15 cellular contexts compared by ENCODE assay signal in genomic region chr4:39686997-39687396, GRCh38. TPM values are rescaled to one million over a fixed set of nuclear protein-coding genes. Genes with fewer than 3 reads are reported as not detected.
DNase-seq lines count a peak whose midpoint lies in the region; ATAC-seq and TF ChIP-seq lines count a peak whose summit lies in the region.
"Had no signal": no experiment of that assay in that cellular context is flagged by ENCODE, and none has a peak within 500 bp of the region (broad histone marks: within the 10 kb centered on the region; RNA-seq: fewer than 3 reads in every experiment).

No MANE protein-coding gene starts in this region.

- H3K79me2 ChIP-seq in SK-N-SH (ENCODE audit: insufficient read depth) = no peaks in the 10 kb centered on the region

- H4K20me1 ChIP-seq in SK-N-SH (ENCODE audit: insufficient read depth) = no peaks in the 10 kb centered on the region

- no peak overlapping the region for H3K27ac ChIP-seq in SK-N-SH (ENCODE audit: low read depth in 2 of 2, low read length in 1 of 2)

- no peaks in the 10 kb centered on the region for H3K27me3 ChIP-seq in SK-N-SH (ENCODE audit: insufficient read depth)

- peak overlapping the region; percentile 70 for H2AFZ ChIP-seq in SK-N-SH (ENCODE audit: low read depth)

- no peak overlapping the region for H3K9ac ChIP-seq in SK-N-SH

- intact Hi-C loops in sciatic nerve (cut with DNase I) (no loop called here), head of caudate nucleus (cut with DNase I) (no loop called here)

- ATAC-seq in SK-N-SH treated with all-trans-retinoic acid at 6 μM for 48 hours (no peak), HG02973 (IDR thresholded peaks at IDR 0.05; ENCODE audit: unreplicated experiment) (no peak), sciatic nerve (no peak)
- ATAC-seq: Panc1 had no signal

- H3K4me2 ChIP-seq in SK-N-SH = no peak overlapping the region

- no peak for TF ChIP-seq EP300 in SK-N-SH (IDR thresholded peaks at IDR 0.05; ENCODE audit: borderline replicate concordance in 1 of 2, low read depth in 1 of 2, low read length in 1 of 2)

- no peak for TF ChIP-seq CTCF in SK-N-SH (IDR thresholded peaks at IDR 0.05)

- no peaks in the 10 kb centered on the region for H3K9me2 ChIP-seq in SK-N-SH

- CTCF ChIA-PET in SK-N-SH (lab: Yijun Ruan, JAX) = no interaction called here

- H3K4me1 ChIP-seq in SK-N-SH (ENCODE audit: control insufficient read depth in 1 of 2, insufficient read depth in 2 of 2, low read depth in 1 of 2, low read length in 1 of 2) = no peaks in the 10 kb centered on the region

- DNase-seq in SK-N-SH = no peak
- peak; percentile 49 for DNase-seq in NOMO-1 treated with DMSO at 0.1 percent for 48 hours (lab: John Stamatoyannopoulos, UW; ENCODE audit: unreplicated experiment)
- peak; percentile 13 for DNase-seq in fibroblast of peridontal ligament (ENCODE audit: extremely low read depth)
- DNase-seq in NCI-H510A (lab: John Stamatoyannopoulos, UW) = no peak
- DNase-seq in sciatic nerve (ENCODE audit: low spot score) = no peak
- no peak for DNase-seq in head of caudate nucleus
- DNase-seq: DMS53, NCI-H1417 treated with DMSO at 0.1 percent for 48 hours, NCI-H2029 treated with DMSO at 0.1 percent for 48 hours, NCI-H524, Right ventricle myocardium superior, T-helper 2 cell had no signal

- POLR2A ChIA-PET in SK-N-SH (lab: Yijun Ruan, JAX) = no interaction called here

- H3F3A ChIP-seq in SK-N-SH (replicated peaks; ENCODE audit: insufficient read depth) = no peaks in the 10 kb centered on the region

- no peak for TF ChIP-seq RAD21 in SK-N-SH (IDR thresholded peaks at IDR 0.05; ENCODE audit: low read length)

- no peak overlapping the region for H3K4me3 ChIP-seq in SK-N-SH (ENCODE audit: low read depth in 2 of 2, low read length in 1 of 2)

- H3K9me3 ChIP-seq in SK-N-SH = no peaks in the 10 kb centered on the region

- H3K36me3 ChIP-seq in SK-N-SH (replicated peaks in 1 of 2; ENCODE audit: control insufficient read depth in 1 of 2, insufficient read depth in 2 of 2, low read length in 1 of 2) = no peaks in the 10 kb centered on the region

TF ChIP-seq in SK-N-SH, 30 proteins besides CTCF, POLR2A, EP300 and RAD21:
- TF ChIP-seq MXI1 (IDR thresholded peaks at IDR 0.05; ENCODE audit: low read depth, low read length) = no peak
- TF ChIP-seq RFX5 (IDR thresholded peaks at IDR 0.05; ENCODE audit: low read length) = no peak
- no peak for TF ChIP-seq ELF1 (IDR thresholded peaks at IDR 0.05)
- no peak for TF ChIP-seq MEF2A (IDR thresholded peaks at IDR 0.05; ENCODE audit: borderline replicate concordance, low read depth)
- TF ChIP-seq JUND (IDR thresholded peaks at IDR 0.05) = no peak
- no peak for TF ChIP-seq NFIC (IDR thresholded peaks at IDR 0.05; ENCODE audit: borderline replicate concordance)

TF ChIP-seq in SK-N-SH treated with all-trans-retinoic acid at 6 μM for 48 hours, 23 proteins besides CTCF, POLR2A, EP300 and RAD21:
- TF ChIP-seq ZFP30 (CRISPR knock-in tag; IDR thresholded peaks at IDR 0.05) = no peak
- TF ChIP-seq ZNF565 (CRISPR knock-in tag; conservative IDR thresholded peaks at IDR 0.05; ENCODE audit: low read depth) = no peak
- TF ChIP-seq ZFP3 (CRISPR knock-in tag; IDR thresholded peaks at IDR 0.05) = no peak
- no peak for TF ChIP-seq PATZ1 (CRISPR knock-in tag; IDR thresholded peaks at IDR 0.05; ENCODE audit: borderline replicate concordance)
- TF ChIP-seq ZNF70 (CRISPR knock-in tag; IDR thresholded peaks at IDR 0.05) = no peak
- TF ChIP-seq SNAI2 (CRISPR knock-in tag; IDR thresholded peaks at IDR 0.05) = no peak
- no peak for TF ChIP-seq ESRRG (CRISPR knock-in tag; IDR thresholded peaks at IDR 0.05)
- TF ChIP-seq GLIS3 (CRISPR knock-in tag; IDR thresholded peaks at IDR 0.05) = no peak
- TF ChIP-seq ARNTL (CRISPR knock-in tag; IDR thresholded peaks at IDR 0.05; ENCODE audit: borderline replicate concordance, low read depth) = no peak
- no peak for TF ChIP-seq ZNF8 (CRISPR knock-in tag; IDR thresholded peaks at IDR 0.05)
- TF ChIP-seq OSR1 (CRISPR knock-in tag; IDR thresholded peaks at IDR 0.05) = no peak
- no peak for TF ChIP-seq CSDC2 (CRISPR knock-in tag; IDR thresholded peaks at IDR 0.05)
- TF ChIP-seq ISL1 (CRISPR knock-in tag; IDR thresholded peaks at IDR 0.05) = no peak

RNA-seq across cellular contexts. Expression of gene UBE2K, which starts 10.9 kb away (rescaled TPM):
- 54.4 and 102 TPM in 2 replicates for polyA plus RNA-seq in SK-N-SH (2012; rRNA removed)
- polyA plus RNA-seq in SK-N-SH (2012; cell fraction: cytosol; rRNA removed) = 79.9 and 131 TPM in 2 replicates
- 11.5 and 22.3 TPM in 2 replicates for polyA plus RNA-seq in SK-N-SH (2012; cell fraction: nucleus; rRNA removed)
- total RNA-seq in sciatic nerve = 51.0 TPM

RNA-seq across cellular contexts. Expression of gene SMIM14, which starts 48.3 kb away (rescaled TPM):
- polyA plus RNA-seq in SK-N-SH (2012; rRNA removed) = 11.1 and 12.6 TPM in 2 replicates
- polyA plus RNA-seq in SK-N-SH (2012; cell fraction: cytosol; rRNA removed) = 16.5 and 20.9 TPM in 2 replicates
- polyA plus RNA-seq in SK-N-SH (2012; cell fraction: nucleus; rRNA removed) = 4.1 and 7.2 TPM in 2 replicates
- 32.1 TPM for total RNA-seq in sciatic nerve

Comparison
In these comparisons a context has a peak if more than half of its experiments do, and no peak if none do; other contexts are left out.
1. DNase-seq: peak in NOMO-1 treated with DMSO at 0.1 percent for 48 hours (single experiment) and fibroblast of peridontal ligament (single experiment); none in SK-N-SH (single experiment), NCI-H510A (single experiment), sciatic nerve (single experiment) and head of caudate nucleus (0 of 42).